Comparison of ENCODE assay signal across 8 cellular contexts in genomic region chr11:119373917-119374631, GRCh38. TPM values are rescaled to one million over a fixed set of nuclear protein-coding genes. Genes with fewer than 3 reads are reported as not detected.
A peak's percentile ranks its signal among the peaks of the same experiment; 100 is the strongest.
DNase-seq lines count a peak whose midpoint lies in the region; ATAC-seq and TF ChIP-seq lines count a peak whose summit lies in the region.

No MANE protein-coding gene starts in this region.

- H3K27me3 ChIP-seq in CD8-positive, alpha-beta memory T cell (ENCODE audit: insufficient read depth, low read length, poor library complexity, severe bottlenecking) = no peaks in the 10 kb centered on the region
- H3K27me3 ChIP-seq in neutrophil = peaks cover 1% of the 10 kb centered on the region

- H3K9me3 Mint-ChIP-seq in CD8-positive, alpha-beta memory T cell = no peaks in the 10 kb centered on the region

- H3K4me3 ChIP-seq in CD8-positive, alpha-beta memory T cell (ENCODE audit: low read length) = no peak overlapping the region
- no peak overlapping the region for H3K4me3 ChIP-seq in neutrophil (ENCODE audit: low read depth in 1 of 2, low read length in 1 of 2)

- peak; percentile 19 for TF ChIP-seq CTCF in neutrophil (IDR thresholded peaks at IDR 0.05)

- H3K36me3 ChIP-seq in CD8-positive, alpha-beta memory T cell (ENCODE audit: insufficient read depth, low read length) = no peaks in the 10 kb centered on the region
- H3K36me3 ChIP-seq in neutrophil = no peaks in the 10 kb centered on the region

- peak overlapping the region in 2 of 7 donors; percentile 10 to 32 for H3K4me3 Mint-ChIP-seq in CD8-positive, alpha-beta memory T cell

- H3K27me3 Mint-ChIP-seq in CD8-positive, alpha-beta memory T cell = peaks cover 6 to 16% of the 10 kb centered on the region in 2 donors

- peaks cover 18 to 29% (median 19%) of the 10 kb centered on the region in 3 donors for H3K4me1 Mint-ChIP-seq in CD8-positive, alpha-beta memory T cell

- peaks cover 9% of the 10 kb centered on the region for H3K4me1 ChIP-seq in CD8-positive, alpha-beta memory T cell (ENCODE audit: insufficient read depth, low read length)
- H3K4me1 ChIP-seq in neutrophil (ENCODE audit: control insufficient read depth in 1 of 2, insufficient read depth in 1 of 2, low read depth in 1 of 2, low read length in 1 of 2) = no peaks in the 10 kb centered on the region

- CTCF ChIA-PET in CD8-positive, alpha-beta memory T cell (lab: Charles Lee) = interaction anchor here (0.7 to 15.4 kb wide), 9 partner anchors 9 to 205 kb away, joined by 3 to 145 read pairs (median 3); partner anchors contain the start of gene NLRX1

- no peaks in the 10 kb centered on the region for H3K9me3 ChIP-seq in CD8-positive, alpha-beta memory T cell (ENCODE audit: low read length)
- H3K9me3 ChIP-seq in neutrophil = no peaks in the 10 kb centered on the region

- no peak overlapping the region for H3K27ac ChIP-seq in CD8-positive, alpha-beta memory T cell (ENCODE audit: low read depth, low read length)
- no peak overlapping the region for H3K27ac ChIP-seq in neutrophil

- no peaks in the 10 kb centered on the region for H3K36me3 Mint-ChIP-seq in CD8-positive, alpha-beta memory T cell

- ATAC-seq in GM19023 (IDR thresholded peaks at IDR 0.05; ENCODE audit: unreplicated experiment) (no peak), HG03432 (IDR thresholded peaks at IDR 0.05; ENCODE audit: unreplicated experiment) (no peak)

- POLR2A ChIA-PET in CD8-positive, alpha-beta memory T cell (lab: Charles Lee) = no interaction called here

- peak in 4 of 5 donors; percentile 33 to 59 (median 38) for DNase-seq in CD8-positive, alpha-beta memory T cell
- DNase-seq in HK-2 (ENCODE audit: unreplicated experiment) = peak; percentile 68
- peak; percentile 61 for DNase-seq in NCI-H82 treated with DMSO at 0.1 percent for 48 hours (lab: John Stamatoyannopoulos, UW; ENCODE audit: unreplicated experiment)
- peak; percentile 53 for DNase-seq in activated T-cell treated with anti-CD3 and anti-CD28 coated beads, Interleukin-2, amount 50 U/mL, for 1 hour
- DNase-seq in fibroblast of the conjunctiva (ENCODE audit: low read depth) = peak; percentile 77

- peak overlapping the region in 5 of 8 donors; percentile 17 to 63 (median 47) for H3K27ac Mint-ChIP-seq in CD8-positive, alpha-beta memory T cell

RNA-seq across cellular contexts. Expression of gene USP2, which starts 7.4 kb away (rescaled TPM):
- under 1 TPM; 0.15 to 0.51 TPM for total RNA-seq in CD8-positive, alpha-beta memory T cell
- not detected for polyA plus RNA-seq in CD8-positive, alpha-beta memory T cell

RNA-seq across cellular contexts. Expression of gene MFRP, which starts 27.6 kb away (rescaled TPM):
- total RNA-seq in CD8-positive, alpha-beta memory T cell = not detected
- polyA plus RNA-seq in CD8-positive, alpha-beta memory T cell = not detected

RNA-seq across cellular contexts. Expression of gene C1QTNF5, which starts 33.4 kb away (rescaled TPM):
- total RNA-seq in CD8-positive, alpha-beta memory T cell = not detected
- polyA plus RNA-seq in CD8-positive, alpha-beta memory T cell = not detected

RNA-seq across cellular contexts. Expression of gene RNF26, which starts 39.7 kb away (rescaled TPM):
- 10 to 100 TPM; 33.2 to 34.8 TPM for total RNA-seq in CD8-positive, alpha-beta memory T cell
- 46.1 TPM for polyA plus RNA-seq in CD8-positive, alpha-beta memory T cell

RNA-seq across cellular contexts. Expression of gene THY1, which starts 48.9 kb away (rescaled TPM):
- under 1 TPM; 0.40 to 0.74 TPM for total RNA-seq in CD8-positive, alpha-beta memory T cell
- not detected for polyA plus RNA-seq in CD8-positive, alpha-beta memory T cell
